9 cellular contexts compared by ENCODE assay signal in the genomic region with DNA sequence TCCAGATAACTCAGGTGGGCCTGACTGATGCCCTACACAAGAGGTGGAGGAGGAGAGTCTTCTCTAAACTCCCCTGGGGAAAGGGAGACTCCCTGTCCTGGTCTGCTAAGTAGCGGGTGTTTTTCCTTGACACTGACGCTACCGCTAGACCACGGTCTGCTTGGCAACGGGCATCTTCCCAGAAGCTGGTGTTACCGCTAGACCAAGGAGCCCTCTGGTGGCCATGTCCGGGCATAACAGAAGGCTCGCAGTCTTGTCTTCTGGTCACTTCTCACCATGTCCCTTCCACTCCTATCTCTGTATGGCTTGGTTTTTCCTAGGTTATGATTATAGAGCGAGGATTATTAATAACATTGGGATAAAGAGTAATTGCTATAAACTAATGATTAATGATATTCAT.
DNase-seq lines count a peak whose midpoint lies in the region; ATAC-seq and TF ChIP-seq lines count a peak whose summit lies in the region.
"Had no signal": no experiment of that assay in that cellular context is flagged by ENCODE, and none has a peak within 500 bp of the region (broad histone marks: within the 10 kb centered on the region; RNA-seq: fewer than 3 reads in every experiment).

No MANE protein-coding gene starts in this region.

- TF ChIP-seq CTCF in GM12865 (IDR thresholded peaks at IDR 0.05; ENCODE audit: insufficient read depth, low read depth, low read length, missing control alignments) (peak; percentile 34), epithelial cell of proximal tubule (conservative IDR thresholded peaks at IDR 0.05; ENCODE audit: low read depth, low read length) (peak; percentile 32)

- no peak for ATAC-seq in GM18505 (IDR thresholded peaks at IDR 0.05; ENCODE audit: unreplicated experiment)
- ATAC-seq in HG03095 (IDR thresholded peaks at IDR 0.05; ENCODE audit: unreplicated experiment): no peak

- H3K4me3 ChIP-seq in GM12865 (ENCODE audit: low read depth, low read length) (no peak overlapping the region), epithelial cell of proximal tubule (ENCODE audit: low read depth, low read length) (no peak overlapping the region)

- no peak for TF ChIP-seq POLR2A in GM18505 (IDR thresholded peaks at IDR 0.05; ENCODE audit: borderline replicate concordance, extremely low read depth, insufficient read depth, insufficient read length)

- DNase-seq in CMK (ENCODE audit: low read depth) (peak; percentile 5), GM12865 (ENCODE audit: low read depth) (no peak), OCI-M1 (lab: John Stamatoyannopoulos, UW) (peak; percentile 9), epithelial cell of proximal tubule (ENCODE audit: low read depth) (no peak), NCI-H1092 (lab: John Stamatoyannopoulos, UW) (no peak), hypothalamus (lab: John Stamatoyannopoulos, UW) (no peak)
- DNase-seq: Kasumi-1 had no signal

Comparison
In these comparisons a context has a peak if more than half of its experiments do, and no peak if none do; other contexts are left out.
1. DNase-seq: peak in CMK (single experiment) and OCI-M1 (single experiment); none in GM12865 (single experiment), epithelial cell of proximal tubule (single experiment), NCI-H1092 (single experiment) and hypothalamus (0 of 51).